In the genomic region with DNA sequence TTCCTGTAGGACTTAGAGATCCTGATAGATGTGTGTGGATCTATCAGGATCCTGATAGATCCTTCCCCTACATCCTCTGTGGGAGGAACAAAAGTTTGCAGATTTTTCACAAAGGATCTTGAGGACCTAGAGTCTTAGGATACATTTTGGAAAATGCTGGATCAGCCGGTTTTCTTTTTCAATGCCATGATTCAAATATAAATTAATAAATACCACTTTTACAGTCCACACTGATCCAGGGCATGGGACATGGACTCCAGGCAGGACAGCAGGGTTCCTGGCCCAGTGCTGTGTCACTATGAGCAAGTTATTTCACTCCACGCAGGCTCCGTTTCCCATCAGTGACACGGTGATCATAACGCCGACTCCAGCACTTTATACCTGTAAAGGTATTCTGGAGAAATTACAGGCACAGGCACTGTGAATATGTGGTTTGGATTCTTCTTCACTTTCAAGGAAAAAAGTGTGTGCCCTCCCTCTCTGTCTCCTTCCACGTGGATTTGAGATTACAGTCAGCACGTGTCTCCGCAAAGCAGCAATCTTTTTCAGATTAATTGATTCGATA, we compare ENCODE assay signal across 11 cellular contexts.
"Had no signal": no experiment of that assay in that cellular context is flagged by ENCODE, and none has a peak within 500 bp of the region (broad histone marks: within the 10 kb centered on the region; RNA-seq: fewer than 3 reads in every experiment).

No MANE protein-coding gene starts in this region.

- H3K9me3 ChIP-seq: ascending aorta, esophagus squamous epithelium, prostate gland, uterus had no signal

- H3K4me3 Mint-ChIP-seq: naive thymus-derived CD4-positive, alpha-beta T cell; T-helper 17 cell had no signal

- H3K36me3 ChIP-seq: ascending aorta, cardiac muscle cell, esophagus squamous epithelium, prostate gland, uterus had no signal

- H3K27ac ChIP-seq: cardiac muscle cell, esophagus squamous epithelium, prostate gland had no signal

- H3K4me3 ChIP-seq: ascending aorta, cardiac muscle cell, esophagus squamous epithelium, lung, prostate gland, uterus had no signal

- H3K9me3 Mint-ChIP-seq: naive thymus-derived CD4-positive, alpha-beta T cell had no signal

- H3K27me3 ChIP-seq: ascending aorta, cardiac muscle cell, uterus had no signal

- ATAC-seq: left cardiac atrium; naive thymus-derived CD4-positive, alpha-beta T cell; T-helper 17 cell had no signal

- H3K27ac Mint-ChIP-seq: T-helper 17 cell had no signal

- DNase-seq: esophagus squamous epithelium; foreskin fibroblast; left cardiac atrium; naive thymus-derived CD4-positive, alpha-beta T cell; stimulated activated naive CD4-positive, alpha-beta T cell treated with Interleukin-2 at 50 U/mL for 16 hours; T-helper 17 cell had no signal

- H3K4me1 ChIP-seq: esophagus squamous epithelium, prostate gland, uterus had no signal

- H3K36me3 Mint-ChIP-seq: naive thymus-derived CD4-positive, alpha-beta T cell had no signal
